ENCODE assay signal across 18 cellular contexts in the genomic region with DNA sequence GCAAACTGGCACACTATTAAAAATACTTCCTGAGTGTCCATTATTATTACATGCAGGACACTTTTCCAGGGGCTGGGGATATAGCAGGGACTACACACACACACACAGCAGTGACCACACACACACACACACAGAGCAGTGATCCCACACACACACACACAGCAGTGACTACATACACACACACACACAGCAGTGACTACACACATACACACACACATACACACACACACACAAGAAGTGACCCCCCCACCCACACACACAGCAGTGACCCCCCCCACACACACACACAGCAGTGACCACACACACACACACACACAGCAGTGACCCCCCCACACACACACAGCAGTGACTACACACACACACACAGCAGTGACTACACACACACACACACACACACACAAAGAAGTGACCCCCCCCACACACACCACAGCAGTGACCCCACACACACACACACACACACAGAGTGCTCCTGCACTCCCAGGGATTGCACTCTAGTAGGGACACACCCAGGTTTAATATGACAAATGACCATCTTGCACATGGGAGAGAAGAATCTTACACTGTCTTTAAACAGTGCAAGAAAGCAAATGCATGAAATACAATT.
A peak's percentile ranks its signal among the peaks of the same experiment; 100 is the strongest.
DNase-seq lines count a peak whose midpoint lies in the region; ATAC-seq and TF ChIP-seq lines count a peak whose summit lies in the region.
"Had no signal": no experiment of that assay in that cellular context is flagged by ENCODE, and none has a peak within 500 bp of the region (broad histone marks: within the 10 kb centered on the region; RNA-seq: fewer than 3 reads in every experiment).

No MANE protein-coding gene starts in this region.

- no peaks in the 10 kb centered on the region for H3K79me1 ChIP-seq in H9 (ENCODE audit: insufficient read depth, low read depth, low read length, poor library complexity, severe bottlenecking)

- H3K4ac ChIP-seq in H9 (ENCODE audit: low read depth, low read length): no peak overlapping the region

- no peak overlapping the region for H2BK12ac ChIP-seq in H9 (ENCODE audit: insufficient read length, low read depth, low read length)

- H2AFZ ChIP-seq in H9 (ENCODE audit: low read length): no peak overlapping the region

- no peak overlapping the region for H2BK15ac ChIP-seq in H9 (ENCODE audit: low read depth, low read length)

- H3K23me2 ChIP-seq in H9 (ENCODE audit: insufficient read length, low read depth, low read length, poor library complexity, severe bottlenecking): no peaks in the 10 kb centered on the region

- H3K36me3 Mint-ChIP-seq in activated naive CD4-positive, alpha-beta T cell treated with anti-CD3 and anti-CD28 coated beads, Interleukin-2, amount 50 U/mL, for 24 hours: peaks cover 19% of the 10 kb centered on the region
- H3K36me3 Mint-ChIP-seq in activated B cell treated with CpG ODN at 0.5 μM for 24 hours (ENCODE audit: low read depth) (peaks cover 19% of the 10 kb centered on the region), H9 (ENCODE audit: insufficient read depth in 1 of 3, low read depth in 3 of 3) (no peaks in the 10 kb centered on the region)
- peaks cover 14% of the 10 kb centered on the region for H3K36me3 Mint-ChIP-seq in effector memory CD8-positive, alpha-beta T cell (ENCODE audit: insufficient read depth)
- H3K36me3 Mint-ChIP-seq: WTC11 had no signal

- H4K8ac ChIP-seq in H9 (replicated peaks; ENCODE audit: insufficient read length, low read depth, low read length): no peak overlapping the region

- no peak overlapping the region for H2BK120ac ChIP-seq in H9 (ENCODE audit: low read depth, low read length, poor library complexity, severe bottlenecking)

- no peaks in the 10 kb centered on the region for H4K20me1 ChIP-seq in H9 (ENCODE audit: control insufficient read depth, insufficient read depth, insufficient read length)

- H3K27me3 Mint-ChIP-seq in activated naive CD4-positive, alpha-beta T cell treated with anti-CD3 and anti-CD28 coated beads, Interleukin-2, amount 50 U/mL, for 24 hours: no peaks in the 10 kb centered on the region
- no peaks in the 10 kb centered on the region for H3K27me3 Mint-ChIP-seq in activated B cell treated with CpG ODN at 0.5 μM for 24 hours
- no peaks in the 10 kb centered on the region for H3K27me3 Mint-ChIP-seq in effector memory CD8-positive, alpha-beta T cell
- H3K27me3 Mint-ChIP-seq in H9 (ENCODE audit: low read depth): no peaks in the 10 kb centered on the region

- no peak overlapping the region for H2AK5ac ChIP-seq in H9 (ENCODE audit: insufficient read length, low read length)

- no peak overlapping the region for H2BK5ac ChIP-seq in H9 (ENCODE audit: insufficient read length, low read length)

- no peak for DNase-seq in activated naive CD4-positive, alpha-beta T cell treated with anti-CD3 and anti-CD28 coated beads, Interleukin-2, amount 50 U/mL, for 16 hours
- DNase-seq in activated B cell treated with CpG ODN at 0.5 μM for 24 hours (no peak), H9 (no peak)
- no peak for DNase-seq in effector memory CD8-positive, alpha-beta T cell
- DNase-seq: head of caudate nucleus, left cardiac atrium, MV-4-11, NCI-H1694 treated with DMSO at 0.1 percent for 48 hours, NCI-H82, nephron progenitor cell, T-helper 9 cell, thyroid gland had no signal

- CTCF ChIA-PET in activated B cell treated with CpG ODN at 0.5 μM for 24 hours (lab: Charles Lee): no interaction called here

- no peak overlapping the region for H3K9ac ChIP-seq in H9 (ENCODE audit: extremely low read depth, insufficient read length, low read length)

- no peaks in the 10 kb centered on the region for H3K79me2 ChIP-seq in H9 (ENCODE audit: insufficient read depth, low read length)

- H3K4me1 ChIP-seq in H9 (ENCODE audit: insufficient read depth, low read length): no peaks in the 10 kb centered on the region; the same call in 1 of the 2 replicates
- H3K4me1 ChIP-seq: thyroid gland had no signal

- H3K27ac Mint-ChIP-seq in activated naive CD4-positive, alpha-beta T cell treated with anti-CD3 and anti-CD28 coated beads, Interleukin-2, amount 50 U/mL, for 24 hours: peak overlapping the region; percentile 100
- H3K27ac Mint-ChIP-seq in activated B cell treated with CpG ODN at 0.5 μM for 24 hours: peak overlapping the region; percentile 47
- peak overlapping the region; percentile 66 to 72 for H3K27ac Mint-ChIP-seq in effector memory CD8-positive, alpha-beta T cell
- H3K27ac Mint-ChIP-seq in H9: no peak overlapping the region
- H3K27ac Mint-ChIP-seq: nephron progenitor cell, WTC11 had no signal

- H3K18ac ChIP-seq in H9 (ENCODE audit: insufficient read length, low read depth, low read length): no peak overlapping the region

- no peak overlapping the region for H3K14ac ChIP-seq in H9 (ENCODE audit: insufficient read depth, low read length)

- POLR2A ChIA-PET in activated B cell treated with CpG ODN at 0.5 μM for 24 hours (lab: Charles Lee): interaction anchor here (1.0 kb wide), 1 partner anchor 18 kb away, joined by 3 read pairs; no protein-coding TSS in a partner anchor

- no peak overlapping the region for H2BK20ac ChIP-seq in H9 (ENCODE audit: low read depth, low read length, poor library complexity, severe bottlenecking)

- intact Hi-C loops in activated B cell treated with CpG ODN at 0.5 μM for 24 hours (cut with micrococcal nuclease): loop anchor here (2.0 kb wide), 1 partner anchor 32 kb away; no protein-coding TSS in a partner anchor

- H4K91ac ChIP-seq in H9 (ENCODE audit: insufficient read length, low read depth, low read length): no peak overlapping the region

- no peaks in the 10 kb centered on the region for H3K9me3 ChIP-seq in H9 (ENCODE audit: control insufficient read depth, low read depth, low read length)
- H3K9me3 ChIP-seq: thyroid gland had no signal

- ATAC-seq in activated B cell treated with CpG ODN at 0.5 μM for 24 hours (ENCODE audit: low read depth) (no peak), GM21381 (IDR thresholded peaks at IDR 0.05; ENCODE audit: unreplicated experiment) (no peak), GM21529 (IDR thresholded peaks at IDR 0.05; ENCODE audit: unreplicated experiment) (no peak)
- ATAC-seq in effector memory CD8-positive, alpha-beta T cell (replicated peaks): no peak
- ATAC-seq: HCT116, left cardiac atrium, WTC11 had no signal

- H3K9me3 Mint-ChIP-seq in activated naive CD4-positive, alpha-beta T cell treated with anti-CD3 and anti-CD28 coated beads, Interleukin-2, amount 50 U/mL, for 24 hours: peaks cover 8% of the 10 kb centered on the region
- H3K9me3 Mint-ChIP-seq in activated B cell treated with CpG ODN at 0.5 μM for 24 hours (no peaks in the 10 kb centered on the region), H9 (no peaks in the 10 kb centered on the region)
- H3K9me3 Mint-ChIP-seq in effector memory CD8-positive, alpha-beta T cell: no peaks in the 10 kb centered on the region
- H3K9me3 Mint-ChIP-seq: nephron progenitor cell, WTC11 had no signal

- peak overlapping the region; percentile 49 for H3K4me3 Mint-ChIP-seq in activated naive CD4-positive, alpha-beta T cell treated with anti-CD3 and anti-CD28 coated beads, Interleukin-2, amount 50 U/mL, for 24 hours
- H3K4me3 Mint-ChIP-seq in activated B cell treated with CpG ODN at 0.5 μM for 24 hours (no peak overlapping the region), H9 (no peak overlapping the region)
- no peak overlapping the region for H3K4me3 Mint-ChIP-seq in effector memory CD8-positive, alpha-beta T cell
- H3K4me3 Mint-ChIP-seq: nephron progenitor cell, WTC11 had no signal

- TF ChIP-seq CTCF in activated B cell treated with CpG ODN at 0.5 μM for 24 hours (IDR thresholded peaks at IDR 0.05) (no peak), H9 (conservative IDR thresholded peaks at IDR 0.05) (no peak)

- H4K5ac ChIP-seq in H9 (ENCODE audit: insufficient read length, low read depth, low read length): no peak overlapping the region

- no peak overlapping the region for H3K27ac ChIP-seq in H9 (ENCODE audit: insufficient read length, low read depth, low read length)
- H3K27ac ChIP-seq: coronary artery, thyroid gland had no signal

- no peak overlapping the region for H3K23ac ChIP-seq in H9 (ENCODE audit: insufficient read length, low read depth, low read length)

- no peak overlapping the region for H3K4me2 ChIP-seq in H9 (ENCODE audit: insufficient read depth, insufficient read length, low read length)

- no peak overlapping the region for H3T11ph ChIP-seq in H9 (ENCODE audit: low read length)

- no peak overlapping the region for H3K56ac ChIP-seq in H9 (ENCODE audit: insufficient read length, low read depth, low read length)

- H3K4me1 Mint-ChIP-seq in activated naive CD4-positive, alpha-beta T cell treated with anti-CD3 and anti-CD28 coated beads, Interleukin-2, amount 50 U/mL, for 24 hours: peaks cover 96% of the 10 kb centered on the region
- H3K4me1 Mint-ChIP-seq in activated B cell treated with CpG ODN at 0.5 μM for 24 hours (peaks cover 48% of the 10 kb centered on the region), H9 (peaks cover 5 to 8% of the 10 kb centered on the region in 2 experiments)
- H3K4me1 Mint-ChIP-seq in effector memory CD8-positive, alpha-beta T cell (ENCODE audit: low read depth in 2 of 2): peaks cover 46 to 59% of the 10 kb centered on the region in 2 donors

- no peaks in the 10 kb centered on the region for H3K27me3 ChIP-seq in H9 (ENCODE audit: insufficient read depth, low read length)
- H3K27me3 ChIP-seq: thyroid gland had no signal

Comparison
In these comparisons a context has a peak if more than half of its experiments do, and no peak if none do; other contexts are left out.
1. H3K27ac Mint-ChIP-seq: peak in activated naive CD4-positive, alpha-beta T cell treated with anti-CD3 and anti-CD28 coated beads, Interleukin-2, amount 50 U/mL, for 24 hours (single experiment), activated B cell treated with CpG ODN at 0.5 μM for 24 hours (single experiment) and effector memory CD8-positive, alpha-beta T cell (2 of 2); none in H9 (0 of 3).